ENCODE assay signal across 13 cellular contexts in genomic region chr2:235330775-235331438, GRCh38.
DNase-seq lines count a peak whose midpoint lies in the region; ATAC-seq and TF ChIP-seq lines count a peak whose summit lies in the region.
"Had no signal": no experiment of that assay in that cellular context is flagged by ENCODE, and none has a peak within 500 bp of the region (broad histone marks: within the 10 kb centered on the region; RNA-seq: fewer than 3 reads in every experiment).

No MANE protein-coding gene starts in this region.

- no peak for ATAC-seq in GM21381 (IDR thresholded peaks at IDR 0.05; ENCODE audit: unreplicated experiment)
- ATAC-seq: left ventricle myocardium superior had no signal

- no peak overlapping the region for H3K4me3 ChIP-seq in astrocyte of the spinal cord (ENCODE audit: low read depth, low read length)
- H3K4me3 ChIP-seq: SK-N-MC had no signal

- TF ChIP-seq CTCF in astrocyte of the spinal cord (IDR thresholded peaks at IDR 0.05; ENCODE audit: low read depth, low read length): no peak

- DNase-seq in Caki2 (ENCODE audit: low read depth): peak; percentile 4
- peak; percentile 87 for DNase-seq in LHCN-M2 (ENCODE audit: low read depth)
- peak; percentile 96 for DNase-seq in astrocyte of the spinal cord (ENCODE audit: low read depth, low spot score)
- peak; percentile 8 for DNase-seq in middle frontal gyrus (ENCODE audit: extremely low spot score, low spot score)
- DNase-seq in NCI-H2029 treated with DMSO at 0.1 percent for 48 hours (lab: John Stamatoyannopoulos, UW): no peak
- DNase-seq in SKM-1 treated with dmso at 0.1 percent for 144 hours (lab: John Stamatoyannopoulos, UW; ENCODE audit: unreplicated experiment): no peak
- DNase-seq in activated effector memory CD4-positive, alpha-beta T cell treated with anti-CD3 and anti-CD28 coated beads, Interleukin-2, amount 50 U/mL, for 16 hours: no peak
- DNase-seq: activated CD4-positive, alpha-beta memory T cell treated with anti-CD3 and anti-CD28 coated beads for 36 hours; DMS153; left ventricle myocardium superior; NCI-H1930 had no signal

- in situ Hi-C loops in Caki2 (cut with HindIII; ENCODE audit: low pct_unique_long_range_greater_than_20kb, low sequenced_read_pairs) (no loop called here), astrocyte of the spinal cord (cut with HindIII; ENCODE audit: low sequenced_read_pairs) (no loop called here)

Comparison
In these comparisons a context has a peak if more than half of its experiments do, and no peak if none do; other contexts are left out.
1. DNase-seq: peak in Caki2 (single experiment), LHCN-M2 (single experiment), astrocyte of the spinal cord (single experiment) and middle frontal gyrus (single experiment); none in NCI-H2029 treated with DMSO at 0.1 percent for 48 hours (single experiment), SKM-1 treated with dmso at 0.1 percent for 144 hours (single experiment) and activated effector memory CD4-positive, alpha-beta T cell treated with anti-CD3 and anti-CD28 coated beads, Interleukin-2, amount 50 U/mL, for 16 hours (single experiment).